ENCODE assay signal across 23 cellular contexts in the genomic region with DNA sequence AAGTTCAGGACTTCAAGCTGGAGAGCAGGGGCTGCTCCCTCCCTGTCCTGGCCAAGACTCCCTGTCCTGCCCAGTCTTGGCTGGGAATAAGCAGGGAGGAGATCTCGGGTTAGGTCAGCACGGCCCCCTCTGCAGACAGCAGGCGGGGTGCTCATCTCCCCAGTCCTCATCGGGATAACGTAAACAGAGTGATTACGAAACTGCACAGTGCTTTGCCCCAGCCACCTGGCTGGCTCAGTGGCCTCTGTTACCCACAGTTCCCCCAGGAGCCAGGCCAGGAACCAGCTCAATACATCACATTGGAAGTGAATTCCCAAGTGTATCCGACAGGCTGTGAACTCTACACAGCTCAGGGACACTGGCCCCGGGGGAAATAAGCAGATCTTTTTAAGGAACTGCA. TPM values are rescaled to one million over a fixed set of nuclear protein-coding genes. Genes with fewer than 3 reads are reported as not detected.
DNase-seq lines count a peak whose midpoint lies in the region; ATAC-seq and TF ChIP-seq lines count a peak whose summit lies in the region.
"Had no signal": no experiment of that assay in that cellular context is flagged by ENCODE, and none has a peak within 500 bp of the region (broad histone marks: within the 10 kb centered on the region; RNA-seq: fewer than 3 reads in every experiment).

No MANE protein-coding gene starts in this region.

- ATAC-seq in lower lobe of right lung: peak; percentile 14 to 22
- ATAC-seq: activated T-cell treated with anti-CD3 and anti-CD28 coated beads, Interleukin-2, amount 50 U/mL, for 72 hours; CD8-positive, alpha-beta T cell had no signal

- no peak overlapping the region for H3K27ac Mint-ChIP-seq in activated CD4-positive, alpha-beta memory T cell treated with anti-CD3 and anti-CD28 coated beads for 36 hours
- H3K27ac Mint-ChIP-seq: activated T-cell treated with anti-CD3 and anti-CD28 coated beads, Interleukin-2, amount 50 U/mL, for 72 hours; CD8-positive, alpha-beta T cell; HFFc6; memory B cell had no signal

- POLR2A ChIA-PET in activated CD4-positive, alpha-beta memory T cell treated with anti-CD3 and anti-CD28 coated beads for 36 hours (lab: Charles Lee): no interaction called here

- in situ Hi-C loops in GM13976 (cut with MboI; ENCODE audit: low sequenced_read_pairs, unreplicated experiment): no loop called here

- H3K4me3 Mint-ChIP-seq in activated CD4-positive, alpha-beta memory T cell treated with anti-CD3 and anti-CD28 coated beads for 36 hours: no peak overlapping the region
- H3K4me3 Mint-ChIP-seq: activated T-cell treated with anti-CD3 and anti-CD28 coated beads, Interleukin-2, amount 50 U/mL, for 72 hours; CD8-positive, alpha-beta T cell; HFFc6; memory B cell had no signal

- no peaks in the 10 kb centered on the region for H3K9me3 Mint-ChIP-seq in activated CD4-positive, alpha-beta memory T cell treated with anti-CD3 and anti-CD28 coated beads for 36 hours
- H3K9me3 Mint-ChIP-seq: activated T-cell treated with anti-CD3 and anti-CD28 coated beads, Interleukin-2, amount 50 U/mL, for 72 hours; CD8-positive, alpha-beta T cell; HFFc6; memory B cell had no signal

- peak overlapping the region; percentile 85 for H3K27ac ChIP-seq in caudate nucleus (ENCODE audit: low read depth, low read length)
- H3K27ac ChIP-seq in lower lobe of right lung: no peak overlapping the region
- peak overlapping the region; percentile 23 to 51 for H3K27ac ChIP-seq in uterus

- H3K9me3 ChIP-seq in lower lobe of right lung (no peaks in the 10 kb centered on the region), uterus (no peaks in the 10 kb centered on the region)

- H3K36me3 ChIP-seq in lower lobe of right lung: no peaks in the 10 kb centered on the region
- H3K36me3 ChIP-seq in uterus: no peaks in the 10 kb centered on the region
- no peaks in the 10 kb centered on the region for H3K36me3 ChIP-seq in H7 (replicated peaks; ENCODE audit: control insufficient read depth, insufficient read depth, low read length)

- CTCF ChIA-PET in activated CD4-positive, alpha-beta memory T cell treated with anti-CD3 and anti-CD28 coated beads for 36 hours (lab: Charles Lee): no interaction called here

- H3K27me3 Mint-ChIP-seq in activated CD4-positive, alpha-beta memory T cell treated with anti-CD3 and anti-CD28 coated beads for 36 hours: peaks cover 5% of the 10 kb centered on the region

- TF ChIP-seq POLR2A in NB4 (IDR thresholded peaks at IDR 0.05; ENCODE audit: extremely low read depth, insufficient read length) (no peak), uterus (IDR thresholded peaks at IDR 0.05) (no peak)

- DNase-seq in NB4 (ENCODE audit: low read depth) (peak; percentile 30), caudate nucleus (lab: John Stamatoyannopoulos, UW) (no peak), lower lobe of right lung (no peak), uterus (peak; percentile 20 to 45), GM13976 (ENCODE audit: low spot score) (no peak), H7 (no peak)
- no peak for DNase-seq in activated CD4-positive, alpha-beta memory T cell treated with anti-CD3 and anti-CD28 coated beads for 36 hours
- DNase-seq: activated naive CD4-positive, alpha-beta T cell treated with anti-CD3 and anti-CD28 coated beads, Interleukin-2, amount 50 U/mL, for 16 hours; activated T-cell treated with anti-CD3 and anti-CD28 coated beads, Interleukin-2, amount 50 U/mL, for 72 hours; anterior cingulate cortex; CD8-positive, alpha-beta T cell; cerebellar nuclear complex; effector CD8-positive, alpha-beta T cell; erythroblast; GDM1; HFFc6; KBM-7; kidney; NCI-H146; NCI-H526 treated with DMSO at 0.1 percent for 48 hours; nucleus accumbens; stimulated activated CD4-positive, alpha-beta T cell treated with anti-CD3 and anti-CD28 coated beads, Interleukin-4, amount 100 ng/mL, for 4 hours had no signal

- intact Hi-C loops in lower lobe of right lung (cut with DNase I): no loop called here
- intact Hi-C loops in uterus (cut with DNase I; ENCODE audit: low total_unique reads): no loop called here
- intact Hi-C loops in activated CD4-positive, alpha-beta memory T cell treated with anti-CD3 and anti-CD28 coated beads for 36 hours (cut with micrococcal nuclease): no loop called here

- H3K27me3 ChIP-seq in lower lobe of right lung (ENCODE audit: low read depth) (no peaks in the 10 kb centered on the region), uterus (no peaks in the 10 kb centered on the region), H7 (ENCODE audit: control insufficient read depth, insufficient read depth, low read length) (no peaks in the 10 kb centered on the region)

- H3K4me1 ChIP-seq in lower lobe of right lung (no peaks in the 10 kb centered on the region), uterus (no peaks in the 10 kb centered on the region)

- H3K4me3 ChIP-seq in NB4 (ENCODE audit: low read depth, low read length) (no peak overlapping the region), lower lobe of right lung (no peak overlapping the region), uterus (no peak overlapping the region), H7 (ENCODE audit: insufficient read depth, low read depth, low read length) (no peak overlapping the region)

- H3K4me1 Mint-ChIP-seq in activated CD4-positive, alpha-beta memory T cell treated with anti-CD3 and anti-CD28 coated beads for 36 hours (ENCODE audit: low read depth): no peaks in the 10 kb centered on the region
- H3K4me1 Mint-ChIP-seq: memory B cell had no signal

- TF ChIP-seq CTCF in NB4 (IDR thresholded peaks at IDR 0.05; ENCODE audit: low read depth, low read length) (no peak), lower lobe of right lung (IDR thresholded peaks at IDR 0.05) (no peak), uterus (IDR thresholded peaks at IDR 0.05) (no peak), GM13976 (IDR thresholded peaks at IDR 0.05; ENCODE audit: borderline replicate concordance, control extremely low read depth, extremely low read depth, insufficient read depth, missing control alignments) (no peak)

- no peaks in the 10 kb centered on the region for H3K36me3 Mint-ChIP-seq in activated CD4-positive, alpha-beta memory T cell treated with anti-CD3 and anti-CD28 coated beads for 36 hours
- H3K36me3 Mint-ChIP-seq: CD8-positive, alpha-beta T cell; memory B cell had no signal

RNA-seq across cellular contexts. Expression of gene KCNJ11, which starts 42.7 kb away (rescaled TPM):
- total RNA-seq in lower lobe of right lung: 4.3 TPM
- total RNA-seq in uterus: 1 to 10 TPM in 1 of 4 donors, under 1 TPM in 1, not detected in 2; 0.83 to 3.9 TPM
- total RNA-seq in activated CD4-positive, alpha-beta memory T cell treated with anti-CD3 and anti-CD28 coated beads for 36 hours: under 1 TPM; 0.10 to 0.57 TPM
- 2.1 and 4.3 TPM in 2 replicates for total RNA-seq in H7 (2014; rRNA removed; shearing (Covaris generic))
- total RNA-seq: HFFc6 had no signal

RNA-seq across cellular contexts. Expression of gene ABCC8, which starts 45.5 kb away (rescaled TPM):
- total RNA-seq in lower lobe of right lung (4.9 TPM), uterus (1 to 10 TPM in 2 of 4 donors, under 1 TPM in 1, not detected in 1; under 0.01 to 5.5 (median 1.9) TPM)
- total RNA-seq in activated CD4-positive, alpha-beta memory T cell treated with anti-CD3 and anti-CD28 coated beads for 36 hours: not detected
- 0.15 and 0.55 TPM in 2 replicates for total RNA-seq in H7 (2014; rRNA removed; shearing (Covaris generic))
- total RNA-seq: activated T-cell treated with anti-CD3 and anti-CD28 coated beads, Interleukin-2, amount 50 U/mL, for 72 hours; CD8-positive, alpha-beta T cell; HFFc6 had no signal

Comparison
In these comparisons a context has a peak if more than half of its experiments do, and no peak if none do; other contexts are left out.
1. DNase-seq: peak in NB4 (single experiment) and uterus (2 of 2); none in caudate nucleus (0 of 61), lower lobe of right lung (single experiment), GM13976 (single experiment), activated CD4-positive, alpha-beta memory T cell treated with anti-CD3 and anti-CD28 coated beads for 36 hours (single experiment) and H7 (single experiment).